In the genomic region with DNA sequence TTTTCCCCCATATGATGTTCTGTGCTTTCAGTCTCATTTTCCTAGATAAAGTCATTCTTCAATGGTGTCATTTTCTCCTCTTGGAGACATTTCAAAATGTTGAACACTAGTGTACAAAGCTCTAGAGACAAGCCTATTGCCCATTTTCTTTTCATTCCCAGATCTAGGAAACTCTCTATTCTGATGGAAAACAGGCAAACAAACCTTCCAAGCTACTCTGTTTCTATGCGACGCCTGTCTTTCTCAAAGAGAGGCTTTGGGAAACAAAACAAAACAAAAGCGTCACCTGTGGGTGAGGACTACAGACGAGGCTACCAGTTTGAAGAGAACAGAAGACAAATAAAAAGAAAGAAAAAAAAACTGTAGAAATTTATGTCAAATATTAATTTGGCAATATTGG, we compare ENCODE assay signal across 24 cellular contexts.
"Had no signal": no experiment of that assay in that cellular context is flagged by ENCODE, and none has a peak within 500 bp of the region (broad histone marks: within the 10 kb centered on the region; RNA-seq: fewer than 3 reads in every experiment).

No MANE protein-coding gene starts in this region.

- H3K27ac ChIP-seq: esophagus squamous epithelium, heart right ventricle, left ventricle myocardium inferior, neutrophil, parathyroid adenoma, thoracic aorta, upper lobe of left lung had no signal

- H3K36me3 ChIP-seq: esophagus squamous epithelium, heart right ventricle, left ventricle myocardium inferior, neutrophil, thoracic aorta, upper lobe of left lung had no signal

- H2AFZ ChIP-seq: parathyroid adenoma had no signal

- H3K9me3 ChIP-seq: esophagus squamous epithelium, heart right ventricle, mucosa of descending colon, neutrophil, thoracic aorta, upper lobe of left lung had no signal

- ATAC-seq: activated naive CD8-positive, alpha-beta T cell treated with anti-CD3 and anti-CD28 coated beads, Interleukin-2, amount 50 U/mL, for 24 hours; effector memory CD8-positive, alpha-beta T cell; heart right ventricle; mucosa of descending colon; sciatic nerve; stimulated activated memory B cell treated with anti-CD40 and anti-IgM and Interleukin-4, amounts not matched to agents 10 μg/mL and 1 μg/mL and 100 μg/mL, for 72 hours had no signal

- DNase-seq: activated CD4-positive, alpha-beta memory T cell treated with anti-CD3 and anti-CD28 coated beads, Interleukin-2, amount 10 ng/mL, durations not matched to agents 7 days and 5 days; activated CD4-positive, alpha-beta T cell treated with anti-CD3 and anti-CD28 coated beads for 48 hours; activated CD4-positive, CD25-positive, alpha-beta regulatory T cell; activated effector memory CD4-positive, alpha-beta T cell treated with Interleukin-2 at 50 U/mL for 16 hours; activated naive CD4-positive, alpha-beta T cell treated with anti-CD3 and anti-CD28 coated beads, Interleukin-2, amount 10 ng/mL, durations not matched to agents 7 days and 5 days; activated naive CD8-positive, alpha-beta T cell treated with anti-CD3 and anti-CD28 coated beads, Interleukin-2, amount 50 U/mL, for 24 hours; activated T-cell treated with anti-CD3 and anti-CD28 coated beads, Interleukin-2, amount 50 U/mL, for 24 hours; anterior cingulate cortex; caudate nucleus; effector memory CD8-positive, alpha-beta T cell; esophagus squamous epithelium; heart right ventricle; immature natural killer cell; kidney glomerular epithelial cell; left ventricle myocardium inferior; mucosa of descending colon; naive B cell; stimulated activated CD4-positive, alpha-beta T cell treated with anti-CD3 and anti-CD28 coated beads, Interleukin-4, amount 100 ng/mL, for 24 hours; upper lobe of left lung had no signal

- H3K27me3 ChIP-seq: esophagus squamous epithelium, heart right ventricle, neutrophil, upper lobe of left lung had no signal

- H3K4me3 ChIP-seq: esophagus squamous epithelium, heart right ventricle, left ventricle myocardium inferior, mucosa of descending colon, thoracic aorta, upper lobe of left lung had no signal

- H3K9ac ChIP-seq: parathyroid adenoma had no signal

- H3K4me1 ChIP-seq: esophagus squamous epithelium, heart right ventricle, left ventricle myocardium inferior, parathyroid adenoma, upper lobe of left lung had no signal

- H3K79me2 ChIP-seq: parathyroid adenoma had no signal
